In the genomic region with DNA sequence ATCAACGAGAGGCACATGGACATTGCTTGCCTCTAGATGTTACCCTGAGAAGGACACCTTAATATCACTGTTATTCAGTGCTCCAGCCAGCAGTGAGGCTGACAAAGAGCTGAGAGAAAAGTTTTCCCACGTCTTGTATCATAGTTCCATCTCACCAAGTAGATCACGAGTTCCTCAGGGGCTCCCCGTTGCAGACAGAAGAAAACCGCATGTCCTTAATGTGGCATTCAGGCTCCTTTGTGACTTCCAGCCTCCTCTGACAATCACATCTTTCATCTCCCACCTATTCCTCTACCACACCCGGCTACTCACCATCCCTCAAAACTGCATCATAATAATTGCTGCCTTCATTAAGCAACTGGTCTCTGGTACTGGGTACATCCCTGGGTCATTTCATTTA, we compare ENCODE assay signal across 24 cellular contexts.
"Had no signal": no experiment of that assay in that cellular context is flagged by ENCODE, and none has a peak within 500 bp of the region (broad histone marks: within the 10 kb centered on the region; RNA-seq: fewer than 3 reads in every experiment).

No MANE protein-coding gene starts in this region.

- ATAC-seq: activated CD8-positive, alpha-beta T cell treated with anti-CD3 and anti-CD28 coated beads, Interleukin-2, amount 10 ng/mL, durations not matched to agents 7 days and 5 days had no signal

- H3K9me3 ChIP-seq: adrenal gland, body of pancreas had no signal

- H3K27me3 ChIP-seq: adrenal gland, body of pancreas had no signal

- H3K4me1 Mint-ChIP-seq: activated CD4-positive, alpha-beta T cell treated with anti-CD3 and anti-CD28 coated beads for 36 hours; activated CD4-positive, alpha-beta T cell treated with anti-CD3 and anti-CD28 coated beads, Interleukin-2, amount 10 ng/mL, durations not matched to agents 24 days and 14 days; activated naive CD4-positive, alpha-beta T cell treated with anti-CD3 and anti-CD28 coated beads, Interleukin-2, amount 50 U/mL, for 24 hours; activated naive CD8-positive, alpha-beta T cell treated with anti-CD3 and anti-CD28 coated beads for 36 hours; activated naive CD8-positive, alpha-beta T cell treated with anti-CD3 and anti-CD28 coated beads, Interleukin-2, amount 50 U/mL, for 24 hours; T-cell had no signal

- H3K27ac Mint-ChIP-seq: activated CD4-positive, alpha-beta memory T cell treated with anti-CD3 and anti-CD28 coated beads for 36 hours; activated CD4-positive, alpha-beta T cell treated with anti-CD3 and anti-CD28 coated beads for 36 hours; activated CD4-positive, alpha-beta T cell treated with anti-CD3 and anti-CD28 coated beads, Interleukin-2, amount 10 ng/mL, durations not matched to agents 24 days and 14 days; activated CD8-positive, alpha-beta memory T cell treated with anti-CD3 and anti-CD28 coated beads, Interleukin-2, amount 10 ng/mL, durations not matched to agents 7 days and 5 days; activated CD8-positive, alpha-beta T cell treated with anti-CD3 and anti-CD28 coated beads, Interleukin-2, amount 10 ng/mL, durations not matched to agents 7 days and 5 days; activated naive CD4-positive, alpha-beta T cell treated with anti-CD3 and anti-CD28 coated beads for 36 hours; activated naive CD4-positive, alpha-beta T cell treated with anti-CD3 and anti-CD28 coated beads, Interleukin-2, amount 50 U/mL, for 24 hours; activated naive CD8-positive, alpha-beta T cell treated with anti-CD3 and anti-CD28 coated beads for 36 hours; activated naive CD8-positive, alpha-beta T cell treated with anti-CD3 and anti-CD28 coated beads, Interleukin-2, amount 50 U/mL, for 24 hours; activated T-helper 1 cell treated with anti-CD3 and anti-CD28 coated beads, Interleukin-12 subunit alpha, Interleukin-12 subunit beta, Interleukin-2, Interleukin-4 antibody, amounts not matched to agents 30 ng/mL and 10 ng/mL and 1 ng/mL, durations not matched to agents 14 hours and 24 hours and 36 hours; activated T-helper 2 cell treated with anti-CD3 and anti-CD28 coated beads, Interferon-gamma antibody, Interleukin-2, Interleukin-4, amounts not matched to agents 10 μg/mL and 5 μg/mL and 100 μg/mL, durations not matched to agents 14 hours and 24 hours and 36 hours; effector memory CD8-positive, alpha-beta T cell; T-cell; T-helper 1 cell treated with Interleukin-12 subunit alpha and Interleukin-12 subunit beta and Interleukin-4 antibody, amounts not matched to agents 30 μg/mL and 1 μg/mL, for 36 hours had no signal

- H3K4me3 ChIP-seq: adrenal gland, body of pancreas, esophagus squamous epithelium had no signal

- H3K36me3 Mint-ChIP-seq: activated CD4-positive, alpha-beta memory T cell treated with anti-CD3 and anti-CD28 coated beads for 36 hours; activated CD8-positive, alpha-beta memory T cell treated with anti-CD3 and anti-CD28 coated beads, Interleukin-2, amount 10 ng/mL, durations not matched to agents 7 days and 5 days; activated naive CD4-positive, alpha-beta T cell treated with anti-CD3 and anti-CD28 coated beads, Interleukin-2, amount 50 U/mL, for 24 hours; activated naive CD8-positive, alpha-beta T cell treated with anti-CD3 and anti-CD28 coated beads for 36 hours; T-cell had no signal

- H3K36me3 ChIP-seq: adrenal gland, esophagus squamous epithelium had no signal

- DNase-seq: activated CD4-positive, CD25-positive, alpha-beta regulatory T cell; activated CD8-positive, alpha-beta memory T cell treated with anti-CD3 and anti-CD28 coated beads, Interleukin-2, amount 10 ng/mL, durations not matched to agents 7 days and 5 days; activated CD8-positive, alpha-beta memory T cell treated with anti-CD3 and anti-CD28 coated beads, Interleukin-2, amount 50 U/mL, for 4 hours; activated effector memory CD4-positive, alpha-beta T cell treated with anti-CD3 and anti-CD28 coated beads, Interleukin-2, amount 50 U/mL, for 16 hours; activated T-cell treated with anti-CD3 and anti-CD28 coated beads, Interleukin-2, amount 50 U/mL, for 1 hour; aorta; cortex of kidney; esophagus squamous epithelium had no signal

- H3K9me3 Mint-ChIP-seq: activated CD4-positive, alpha-beta memory T cell treated with anti-CD3 and anti-CD28 coated beads for 36 hours; activated CD4-positive, alpha-beta T cell treated with anti-CD3 and anti-CD28 coated beads, Interleukin-2, amount 10 ng/mL, durations not matched to agents 24 days and 14 days; activated naive CD4-positive, alpha-beta T cell treated with anti-CD3 and anti-CD28 coated beads for 36 hours; activated naive CD4-positive, alpha-beta T cell treated with anti-CD3 and anti-CD28 coated beads, Interleukin-2, amount 50 U/mL, for 24 hours; activated naive CD8-positive, alpha-beta T cell treated with anti-CD3 and anti-CD28 coated beads for 36 hours; activated naive CD8-positive, alpha-beta T cell treated with anti-CD3 and anti-CD28 coated beads, Interleukin-2, amount 50 U/mL, for 24 hours; activated T-helper 1 cell treated with anti-CD3 and anti-CD28 coated beads, Interleukin-12 subunit alpha, Interleukin-12 subunit beta, Interleukin-2, Interleukin-4 antibody, amounts not matched to agents 30 ng/mL and 10 ng/mL and 1 ng/mL, durations not matched to agents 14 hours and 24 hours and 36 hours; activated T-helper 2 cell treated with anti-CD3 and anti-CD28 coated beads, Interferon-gamma antibody, Interleukin-2, Interleukin-4, amounts not matched to agents 10 μg/mL and 5 μg/mL and 100 μg/mL, durations not matched to agents 14 hours and 24 hours and 36 hours; effector memory CD8-positive, alpha-beta T cell; T-cell; T-helper 1 cell treated with Interleukin-12 subunit alpha and Interleukin-12 subunit beta and Interleukin-4 antibody, amounts not matched to agents 30 μg/mL and 1 μg/mL, for 36 hours had no signal

- H3K4me3 Mint-ChIP-seq: activated CD4-positive, alpha-beta memory T cell treated with anti-CD3 and anti-CD28 coated beads for 36 hours; activated CD4-positive, alpha-beta T cell treated with anti-CD3 and anti-CD28 coated beads for 36 hours; activated CD4-positive, alpha-beta T cell treated with anti-CD3 and anti-CD28 coated beads, Interleukin-2, amount 10 ng/mL, durations not matched to agents 24 days and 14 days; activated CD8-positive, alpha-beta memory T cell treated with anti-CD3 and anti-CD28 coated beads, Interleukin-2, amount 10 ng/mL, durations not matched to agents 7 days and 5 days; activated CD8-positive, alpha-beta T cell treated with anti-CD3 and anti-CD28 coated beads, Interleukin-2, amount 10 ng/mL, durations not matched to agents 7 days and 5 days; activated naive CD4-positive, alpha-beta T cell treated with anti-CD3 and anti-CD28 coated beads for 36 hours; activated naive CD4-positive, alpha-beta T cell treated with anti-CD3 and anti-CD28 coated beads, Interleukin-2, amount 50 U/mL, for 24 hours; activated naive CD8-positive, alpha-beta T cell treated with anti-CD3 and anti-CD28 coated beads for 36 hours; activated naive CD8-positive, alpha-beta T cell treated with anti-CD3 and anti-CD28 coated beads, Interleukin-2, amount 50 U/mL, for 24 hours; activated T-helper 1 cell treated with anti-CD3 and anti-CD28 coated beads, Interleukin-12 subunit alpha, Interleukin-12 subunit beta, Interleukin-2, Interleukin-4 antibody, amounts not matched to agents 30 ng/mL and 10 ng/mL and 1 ng/mL, durations not matched to agents 14 hours and 24 hours and 36 hours; effector memory CD8-positive, alpha-beta T cell; T-cell; T-helper 1 cell treated with Interleukin-12 subunit alpha and Interleukin-12 subunit beta and Interleukin-4 antibody, amounts not matched to agents 30 μg/mL and 1 μg/mL, for 36 hours had no signal

- H3K4me1 ChIP-seq: adrenal gland, body of pancreas, esophagus squamous epithelium had no signal

- H3K27ac ChIP-seq: adrenal gland, body of pancreas, epithelial cell of prostate, esophagus squamous epithelium had no signal
